In genomic region chr5:149750596-149750995, GRCh38 we compare ENCODE assay signal across 18 cellular contexts.
"Had no signal": no experiment of that assay in that cellular context is flagged by ENCODE, and none has a peak within 500 bp of the region (broad histone marks: within the 10 kb centered on the region; RNA-seq: fewer than 3 reads in every experiment).

No MANE protein-coding gene starts in this region.

- DNase-seq: activated CD4-positive, alpha-beta T cell treated with anti-CD3 and anti-CD28 coated beads for 1 hour; activated CD4-positive, alpha-beta T cell treated with anti-CD3 and anti-CD28 coated beads, Interleukin-2, amount 50 U/mL, for 48 hours; activated naive CD4-positive, alpha-beta T cell treated with anti-CD3 and anti-CD28 coated beads for 36 hours; activated naive CD8-positive, alpha-beta T cell treated with anti-CD3 and anti-CD28 coated beads, Interleukin-2, amount 50 U/mL, for 24 hours; activated T-cell treated with anti-CD3 and anti-CD28 coated beads, Interleukin-2, amount 50 U/mL, for 1 hour; islet precursor cell; left lung; retina; stimulated activated CD4-positive, alpha-beta T cell treated with anti-CD3 and anti-CD28 coated beads, Interleukin-1b, Interleukin-23, amount 100 ng/mL, for 48 hours; stimulated activated naive CD8-positive, alpha-beta T cell treated with anti-CD3 and anti-CD28 coated beads, Interleukin-15, amount 100 ng/mL, for 72 hours; T-helper 1 cell; T1000; upper lobe of right lung had no signal

- ATAC-seq: gastroesophageal sphincter; left lung; natural killer cell treated with Interleukin-12 subunit alpha and Interleukin-12 subunit beta and Interleukin-15 and Interleukin-18, amount 100 ng/mL, for 72 hours; stimulated activated naive CD8-positive, alpha-beta T cell treated with anti-CD3 and anti-CD28 coated beads, Interleukin-15, amount 100 ng/mL, for 72 hours; upper lobe of right lung had no signal

- H3K4me3 ChIP-seq: ascending aorta, breast epithelium, gastroesophageal sphincter, left lung, upper lobe of right lung had no signal

- H3K36me3 ChIP-seq: ascending aorta, breast epithelium, gastroesophageal sphincter, left lung, upper lobe of right lung had no signal

- H3K27ac ChIP-seq: ascending aorta, breast epithelium, epithelial cell of prostate, left lung had no signal

- H3K4me1 ChIP-seq: ascending aorta, breast epithelium had no signal

- H3K27me3 ChIP-seq: ascending aorta, breast epithelium, gastroesophageal sphincter, left lung, upper lobe of right lung had no signal

- H3K9me3 ChIP-seq: ascending aorta, breast epithelium, gastroesophageal sphincter, left lung, upper lobe of right lung had no signal
